8 cellular contexts compared by ENCODE assay signal in genomic region chr19:44653977-44654784, GRCh38. TPM values are rescaled to one million over a fixed set of nuclear protein-coding genes. Genes with fewer than 3 reads are reported as not detected.
DNase-seq lines count a peak whose midpoint lies in the region; ATAC-seq and TF ChIP-seq lines count a peak whose summit lies in the region.

No MANE protein-coding gene starts in this region.

- no peak overlapping the region for H4K5ac ChIP-seq in IMR-90 (ENCODE audit: low read depth, low read length)

- no peak overlapping the region for H2AFZ ChIP-seq in IMR-90 (replicated peaks; ENCODE audit: low read length, poor library complexity)

- H3K27me3 ChIP-seq in BE2C, result no peaks in the 10 kb centered on the region
- no peaks in the 10 kb centered on the region for H3K27me3 ChIP-seq in IMR-90 (ENCODE audit: control insufficient read depth, insufficient read depth, low read length)
- H3K27me3 ChIP-seq in lower lobe of right lung (ENCODE audit: low read depth), result no peaks in the 10 kb centered on the region

- TF ChIP-seq CTCF in BE2C (IDR thresholded peaks at IDR 0.05; ENCODE audit: low read depth, low read length), result peak; percentile 36
- peak; percentile 54 for TF ChIP-seq CTCF in IMR-90 (conservative IDR thresholded peaks at IDR 0.05; ENCODE audit: low read depth, low read length)
- TF ChIP-seq CTCF in chondrocyte (IDR thresholded peaks at IDR 0.05), result peak; percentile 76
- peak; percentile 72 for TF ChIP-seq CTCF in lower lobe of right lung (IDR thresholded peaks at IDR 0.05)

- DNase-seq in BE2C (peak; percentile 48), IMR-90 (peak; percentile 43), chondrocyte (ENCODE audit: low spot score) (no peak), lower lobe of right lung (peak; percentile 88), dedifferentiated amniotic fluid mesenchymal stem cell (ENCODE audit: extremely low spot score) (no peak)
- peak; percentile 35 for DNase-seq in activated CD4-positive, CD25-positive, alpha-beta regulatory T cell treated with anti-CD3 and anti-CD28 coated beads, Interleukin-2, amount 50 U/mL, for 16 hours (ENCODE audit: low read depth, low spot score)
- peak; percentile 10 to 43 for DNase-seq in stimulated activated CD8-positive, alpha-beta memory T cell treated with anti-CD3 and anti-CD28 coated beads, Interleukin-4, amount 100 ng/mL, for 1 hour (ENCODE audit: low read depth in 2 of 2, low spot score in 1 of 2)

- in situ Hi-C loops in IMR-90 (cut with MboI; ENCODE audit: low sequenced_read_pairs), result no loop called here

- H3K9ac ChIP-seq in IMR-90 (ENCODE audit: low read depth, low read length), result no peak overlapping the region

- no peak overlapping the region for H2BK15ac ChIP-seq in IMR-90 (ENCODE audit: low read depth, low read length)

- TF ChIP-seq RAD21 in IMR-90 (IDR thresholded peaks at IDR 0.05; ENCODE audit: low read length), result peak; percentile 53

- intact Hi-C loops in IMR-90 (cut with micrococcal nuclease), result loop anchor here (1.0 kb wide), 1 partner anchor 79 kb away; no protein-coding TSS in a partner anchor
- intact Hi-C loops in lower lobe of right lung (cut with DNase I), result no loop called here

- ATAC-seq in GM19395 (IDR thresholded peaks at IDR 0.05; ENCODE audit: unreplicated experiment) (peak; percentile 71), IMR-90 (ENCODE audit: low read depth) (peak; percentile 35; the same call in 1 of the 2 replicates), lower lobe of right lung (peak; percentile 88 to 90)

- WGBS in IMR-90 (ENCODE audit: extremely low coverage in 2 of 2, insufficient read length in 1 of 2), 2 experiments, result 82% methylated on average over 6 of the region's 16 CpGs; no CpG with 5 or more reads in 1 of the 2 experiments

- peaks cover 55% of the 10 kb centered on the region for H3K36me3 Mint-ChIP-seq in chondrocyte (ENCODE audit: low read depth)

- no peak overlapping the region for H2BK5ac ChIP-seq in IMR-90 (ENCODE audit: low read depth, low read length, poor library complexity, severe bottlenecking)

- CTCF ChIA-PET in IMR-90 (lab: Yijun Ruan, JAX), result interaction anchor here (0.6 to 3.1 kb wide), 7 partner anchors 11 to 187 kb away, joined by 3 to 16 read pairs (median 6); partner anchors contain the start of gene PVR

- 0 out of 2 replicates have a peak overlapping the region, but pooled peaks have one; percentile 9 for H2AK5ac ChIP-seq in IMR-90 (ENCODE audit: low read depth, low read length)

- H4K20me1 ChIP-seq in IMR-90 (ENCODE audit: insufficient read depth, low read length), result peaks cover 31% of the 10 kb centered on the region

- H4K91ac ChIP-seq in IMR-90 (ENCODE audit: insufficient read depth, low read depth, low read length), result no peak overlapping the region

- no peak overlapping the region for H3K27ac ChIP-seq in IMR-90 (ENCODE audit: insufficient read depth, low read length)
- no peak overlapping the region for H3K27ac ChIP-seq in lower lobe of right lung

- H3K4ac ChIP-seq in IMR-90 (ENCODE audit: low read depth, low read length), result no peak overlapping the region

- H3K9me3 ChIP-seq in BE2C, result no peaks in the 10 kb centered on the region
- no peaks in the 10 kb centered on the region for H3K9me3 ChIP-seq in IMR-90 (ENCODE audit: control insufficient read depth, insufficient read depth, low read length)
- H3K9me3 ChIP-seq in lower lobe of right lung, result no peaks in the 10 kb centered on the region

- no peak overlapping the region for H3K4me2 ChIP-seq in IMR-90 (ENCODE audit: low read depth, low read length)

- no peak overlapping the region for H3K23ac ChIP-seq in IMR-90 (ENCODE audit: low read depth, low read length)

- H2BK20ac ChIP-seq in IMR-90 (ENCODE audit: low read depth, low read length), result no peak overlapping the region

- TF ChIP-seq POLR2A in IMR-90 (IDR thresholded peaks at IDR 0.05; ENCODE audit: low read depth, low read length), result no peak

- no peak overlapping the region for H3K56ac ChIP-seq in IMR-90 (ENCODE audit: extremely low read depth, insufficient read depth, low read length)

- H3K4me3 Mint-ChIP-seq in chondrocyte (ENCODE audit: unreplicated experiment), result no peak overlapping the region

- H4K8ac ChIP-seq in IMR-90 (ENCODE audit: low read depth in 2 of 2, low read length in 2 of 2), result no peak overlapping the region

- peaks cover 24% of the 10 kb centered on the region for H3K4me1 Mint-ChIP-seq in chondrocyte (ENCODE audit: low read depth)

- POLR2A ChIA-PET in IMR-90 (lab: Charles Lee; ENCODE audit: unreplicated experiment), result no interaction called here

- H3K18ac ChIP-seq in IMR-90 (ENCODE audit: low read depth, low read length), result no peak overlapping the region

- dilution Hi-C loops in IMR-90 (cut with HindIII; ENCODE audit: low sequenced_read_pairs, unreplicated experiment), result no loop called here

- no peak overlapping the region for H2AK9ac ChIP-seq in IMR-90 (replicated peaks; ENCODE audit: low read depth, low read length, poor library complexity)

- no TSS peak for BruUV-seq in IMR-90 (replicated peaks; lab: Mats Ljungman, UMichigan)

- H3K36me3 ChIP-seq in BE2C (peaks cover 85% of the 10 kb centered on the region), IMR-90 (ENCODE audit: control insufficient read depth, insufficient read depth, low read length) (peaks cover 69% of the 10 kb centered on the region), lower lobe of right lung (peaks cover 95% of the 10 kb centered on the region)

- no peaks in the 10 kb centered on the region for H3K27me3 Mint-ChIP-seq in chondrocyte (ENCODE audit: low read depth)

- H3K9me3 Mint-ChIP-seq in chondrocyte (ENCODE audit: low read depth), result no peaks in the 10 kb centered on the region

- peak overlapping the region; percentile 59 for H3K27ac Mint-ChIP-seq in chondrocyte (ENCODE audit: unreplicated experiment)

- H3K14ac ChIP-seq in IMR-90 (replicated peaks; ENCODE audit: low read depth, low read length), result no peak overlapping the region

- H3K9me1 ChIP-seq in IMR-90 (ENCODE audit: insufficient read depth, low read length), result peaks cover 19% of the 10 kb centered on the region

- peaks cover 48 to 86% of the 10 kb centered on the region in 2 experiments for H3K79me1 ChIP-seq in IMR-90 (ENCODE audit: low read depth in 1 of 2, low read length in 2 of 2)

- no peak overlapping the region for H2BK120ac ChIP-seq in IMR-90 (ENCODE audit: low read depth, low read length)

- no peaks in the 10 kb centered on the region for H3K4me1 ChIP-seq in BE2C
- H3K4me1 ChIP-seq in IMR-90 (ENCODE audit: control insufficient read depth, insufficient read depth, low read length), result peaks cover 3% of the 10 kb centered on the region; the same call in 1 of the 2 replicates
- peaks cover 9% of the 10 kb centered on the region for H3K4me1 ChIP-seq in lower lobe of right lung

- H3K4me3 ChIP-seq in BE2C (ENCODE audit: low read depth, low read length), result no peak overlapping the region
- H3K4me3 ChIP-seq in IMR-90 (ENCODE audit: insufficient read depth, low read depth, low read length), result no peak overlapping the region
- H3K4me3 ChIP-seq in lower lobe of right lung, result no peak overlapping the region

TF ChIP-seq in IMR-90, 13 proteins besides CTCF, POLR2A, EP300 and RAD21 (continues in another document):
- TF ChIP-seq MAZ (IDR thresholded peaks at IDR 0.05; ENCODE audit: borderline replicate concordance, low read depth, low read length) (no peak), NFE2L2 (IDR thresholded peaks at IDR 0.05; ENCODE audit: low read depth, low read length) (no peak), RFX5 (IDR thresholded peaks at IDR 0.05; ENCODE audit: low read depth, low read length) (no peak), RCOR1 (IDR thresholded peaks at IDR 0.05; ENCODE audit: insufficient replicate concordance, low read length) (no peak), USF2 (IDR thresholded peaks at IDR 0.05; ENCODE audit: low read depth, low read length) (0 out of 2 replicates have a peak, but pooled peaks have one; percentile 21), BHLHE40 (IDR thresholded peaks at IDR 0.05; ENCODE audit: low read depth, low read length) (no peak), SMC3 (IDR thresholded peaks at IDR 0.05; ENCODE audit: low read depth, low read length) (peak; percentile 38; the same call in 1 of the 2 replicates), FOS (IDR thresholded peaks at IDR 0.05; ENCODE audit: low read depth, low read length) (no peak)

RNA-seq across cellular contexts. Expression of gene PVR, which starts 10.5 kb away (rescaled TPM):
- 41.5 TPM for polyA plus RNA-seq in BE2C (2012; ENCODE audit: insufficient read depth, insufficient read length, low read depth)
- total RNA-seq in IMR-90 (2012; rRNA removed), result 93.0 and 106 TPM in 2 replicates
- polyA plus RNA-seq in IMR-90 (2012; rRNA removed), result 117 and 122 TPM in 2 replicates
- polyA plus RNA-seq in IMR-90 (2012; cell fraction: cytosol; rRNA removed), result 62.8 and 141 TPM in 2 replicates
- polyA plus RNA-seq in IMR-90 (2012; cell fraction: nucleus; rRNA removed; ENCODE audit: low replicate concordance), result 130 and 154 TPM in 2 replicates
- total RNA-seq in chondrocyte, result 44.4 to 93.2 TPM (median 89.7 TPM) in 3 replicates
- 35.0 TPM for total RNA-seq in lower lobe of right lung

RNA-seq across cellular contexts. Expression of gene CEACAM19, which starts 17.1 kb away (rescaled TPM):
- 1.5 TPM for polyA plus RNA-seq in BE2C (2012; ENCODE audit: insufficient read depth, insufficient read length, low read depth)
- total RNA-seq in IMR-90 (2012; rRNA removed) (0.56 and 0.72 TPM in 2 replicates), chondrocyte (5.2 to 6.5 TPM (median 5.4 TPM) in 3 replicates), lower lobe of right lung (7.7 TPM)
- polyA plus RNA-seq in IMR-90 (2012; rRNA removed), result 9.3 and 10.3 TPM in 2 replicates
- 2.6 and 5.9 TPM in 2 replicates for polyA plus RNA-seq in IMR-90 (2012; cell fraction: cytosol; rRNA removed)
- 70.3 and 80.1 TPM in 2 replicates for polyA plus RNA-seq in IMR-90 (2012; cell fraction: nucleus; rRNA removed; ENCODE audit: low replicate concordance)

RNA-seq across cellular contexts. Expression of gene IGSF23, which starts 40.8 kb away (rescaled TPM):
- polyA plus RNA-seq in BE2C (2012; ENCODE audit: insufficient read depth, insufficient read length, low read depth), result not detected
- total RNA-seq in IMR-90 (2012; rRNA removed), result under 0.01 TPM in 1 of 2 replicates, not detected in the other
- 0.26 and 0.27 TPM in 2 replicates for polyA plus RNA-seq in IMR-90 (2012; rRNA removed)
- polyA plus RNA-seq in IMR-90 (2012; cell fraction: cytosol; rRNA removed), result 0.15 and 0.22 TPM in 2 replicates
- polyA plus RNA-seq in IMR-90 (2012; cell fraction: nucleus; rRNA removed; ENCODE audit: low replicate concordance), result 0.14 TPM in 1 of 2 replicates, not detected in the other
- total RNA-seq in chondrocyte, result not detected in 3 replicates
- not detected for total RNA-seq in lower lobe of right lung

RNA-seq across cellular contexts. Expression of gene CEACAM16, which starts 44.8 kb away (rescaled TPM):
- 0.28 TPM for polyA plus RNA-seq in BE2C (2012; ENCODE audit: insufficient read depth, insufficient read length, low read depth)
- total RNA-seq in IMR-90 (2012; rRNA removed) (not detected in 2 replicates), chondrocyte (not detected in 3 replicates), lower lobe of right lung (not detected)
- polyA plus RNA-seq in IMR-90 (2012; rRNA removed), result not detected in 2 replicates
- not detected in 2 replicates for polyA plus RNA-seq in IMR-90 (2012; cell fraction: cytosol; rRNA removed)
- polyA plus RNA-seq in IMR-90 (2012; cell fraction: nucleus; rRNA removed; ENCODE audit: low replicate concordance), result not detected in 2 replicates

Comparison
In these comparisons a context has a peak if more than half of its experiments do, and no peak if none do; other contexts are left out.
1. DNase-seq: peak in BE2C (single experiment), IMR-90 (single experiment), activated CD4-positive, CD25-positive, alpha-beta regulatory T cell treated with anti-CD3 and anti-CD28 coated beads, Interleukin-2, amount 50 U/mL, for 16 hours (single experiment), lower lobe of right lung (single experiment) and stimulated activated CD8-positive, alpha-beta memory T cell treated with anti-CD3 and anti-CD28 coated beads, Interleukin-4, amount 100 ng/mL, for 1 hour (2 of 2); none in chondrocyte (single experiment) and dedifferentiated amniotic fluid mesenchymal stem cell (single experiment).
2. ATAC-seq: peak in every context shown above with its lines; median percentile 89 in lower lobe of right lung; 71 in GM19395; 35 in IMR-90.
3. Peak in every context shown above with its lines, with median percentiles within 50 percentile points of each other: CTCF ChIP-seq.